ENCODE assay signal across 8 cellular contexts in the genomic region with DNA sequence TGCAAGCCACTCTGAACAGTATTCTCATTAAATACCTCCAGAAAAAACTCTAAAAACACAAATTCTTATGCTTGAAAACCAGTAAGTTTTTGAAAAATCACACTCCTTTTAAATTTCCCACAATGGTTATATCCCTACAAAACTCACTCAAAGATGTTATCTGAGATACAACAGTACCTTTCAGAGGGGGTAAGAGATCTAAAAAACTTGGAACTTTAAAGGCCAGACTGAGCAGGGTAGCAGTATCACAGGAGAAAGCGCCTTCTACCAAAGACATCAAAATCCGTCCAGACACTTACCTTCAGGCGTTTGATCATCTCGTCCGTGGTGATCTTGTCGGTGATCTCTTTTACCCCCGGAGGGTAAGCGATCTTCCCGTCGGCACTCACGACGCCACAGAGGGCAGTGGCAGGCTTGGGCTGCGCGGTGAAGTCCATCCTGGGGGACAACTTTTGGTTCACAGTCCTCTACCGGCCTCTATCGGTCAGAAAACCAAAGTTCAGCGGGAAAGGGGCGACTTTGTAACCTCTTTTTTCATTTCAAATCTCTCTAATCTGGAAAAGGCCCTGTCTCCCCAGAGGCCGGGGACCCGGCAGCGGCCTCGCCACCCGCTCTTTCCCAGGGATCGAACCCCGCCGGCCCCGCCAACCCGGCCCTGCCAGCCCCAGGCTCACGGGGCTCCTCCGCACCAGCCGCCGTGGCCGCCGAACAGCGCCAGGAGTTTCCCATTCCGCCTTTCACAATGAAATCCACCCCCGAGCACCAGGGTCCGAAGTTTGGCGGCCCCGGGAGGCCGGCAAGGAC. TPM values are rescaled to one million over a fixed set of nuclear protein-coding genes. Genes with fewer than 3 reads are reported as not detected.
A peak's percentile ranks its signal among the peaks of the same experiment; 100 is the strongest.
DNase-seq lines count a peak whose midpoint lies in the region; ATAC-seq and TF ChIP-seq lines count a peak whose summit lies in the region.

No MANE protein-coding gene starts in this region.

- DNase-seq in GDM1 (lab: John Stamatoyannopoulos, UW) (peak; percentile 64), NCI-H146 (lab: John Stamatoyannopoulos, UW) (peak; percentile 78), T-helper 17 cell (peak; percentile 45 to 51 (median 46)), anterior cingulate cortex (lab: John Stamatoyannopoulos, UW) (peak in 57 of 58 donors; percentile 17 to 84 (median 63)), right atrium auricular region (ENCODE audit: low spot score) (peak; percentile 79), progenitor cell of endocrine pancreas (ENCODE audit: low spot score, unreplicated experiment) (peak; percentile 59), upper lobe of right lung (peak; percentile 85)

- peak overlapping the region; percentile 88 for H3K27ac Mint-ChIP-seq in T-helper 17 cell
- H3K27ac Mint-ChIP-seq in progenitor cell of endocrine pancreas = peak overlapping the region; percentile 97

- H3K36me3 ChIP-seq in right atrium auricular region = peaks cover 12% of the 10 kb centered on the region
- H3K36me3 ChIP-seq in upper lobe of right lung = peaks cover 28% of the 10 kb centered on the region

- peaks cover 0 to 23% of the 10 kb centered on the region in 2 donors for H3K4me1 ChIP-seq in right atrium auricular region
- H3K4me1 ChIP-seq in upper lobe of right lung = peaks cover 22% of the 10 kb centered on the region

- H3K4me3 Mint-ChIP-seq in T-helper 17 cell (peak overlapping the region; percentile 87), progenitor cell of endocrine pancreas (ENCODE audit: low read depth) (peak overlapping the region; percentile 87)

- H3K27me3 Mint-ChIP-seq in T-helper 17 cell (no peaks in the 10 kb centered on the region), progenitor cell of endocrine pancreas (no peaks in the 10 kb centered on the region)

- no peaks in the 10 kb centered on the region for H3K9me3 Mint-ChIP-seq in progenitor cell of endocrine pancreas (ENCODE audit: low read depth)

- H3K27ac ChIP-seq in right atrium auricular region = peak overlapping the region; percentile 93 to 94
- peak overlapping the region; percentile 92 for H3K27ac ChIP-seq in upper lobe of right lung

- intact Hi-C loops in upper lobe of right lung (cut with DNase I) = no loop called here

- H3K4me3 ChIP-seq in right atrium auricular region (peak overlapping the region; percentile 75 to 91), upper lobe of right lung (peak overlapping the region; percentile 65)

- TF ChIP-seq CTCF in right atrium auricular region (IDR thresholded peaks at IDR 0.05) (peak; percentile 82 to 94), progenitor cell of endocrine pancreas (IDR thresholded peaks at IDR 0.05; ENCODE audit: unreplicated experiment) (peak; percentile 79), upper lobe of right lung (IDR thresholded peaks at IDR 0.05) (peak; percentile 85)

- H3K9me3 ChIP-seq in T-helper 17 cell (ENCODE audit: control insufficient read depth, low read length, poor library complexity, severe bottlenecking) = no peaks in the 10 kb centered on the region
- H3K9me3 ChIP-seq in right atrium auricular region = no peaks in the 10 kb centered on the region
- no peaks in the 10 kb centered on the region for H3K9me3 ChIP-seq in upper lobe of right lung

- no peaks in the 10 kb centered on the region for H3K27me3 ChIP-seq in right atrium auricular region
- no peaks in the 10 kb centered on the region for H3K27me3 ChIP-seq in upper lobe of right lung

- H3K4me1 Mint-ChIP-seq in T-helper 17 cell = peaks cover 29% of the 10 kb centered on the region
- H3K4me1 Mint-ChIP-seq in progenitor cell of endocrine pancreas (ENCODE audit: low read depth) = peaks cover 24% of the 10 kb centered on the region

- ATAC-seq in HG02798 (IDR thresholded peaks at IDR 0.05; ENCODE audit: poor library complexity, unreplicated experiment) (peak; percentile 39), T-helper 17 cell (peak; percentile 22), upper lobe of right lung (peak; percentile 78)

- H3K36me3 Mint-ChIP-seq in T-helper 17 cell (ENCODE audit: low read depth) (peaks cover 2% of the 10 kb centered on the region), progenitor cell of endocrine pancreas (ENCODE audit: insufficient read depth) (peaks cover 21% of the 10 kb centered on the region)

RNA-seq across cellular contexts. Expression of a gene that starts 1.4 kb away (rescaled TPM):
- 100 to 1,000 TPM; 102 to 109 TPM for total RNA-seq in T-helper 17 cell
- total RNA-seq in right atrium auricular region = 10 to 100 TPM; 29.5 to 30.3 TPM
- total RNA-seq in progenitor cell of endocrine pancreas = 87.5 and 91.1 TPM in 2 replicates
- total RNA-seq in upper lobe of right lung = 83.7 TPM

Comparison
In these comparisons a context has a peak if more than half of its experiments do, and no peak if none do; other contexts are left out.
1. Peak in every context shown above with its lines: DNase-seq, ATAC-seq, H3K4me3 ChIP-seq and H3K27ac ChIP-seq.
2. ATAC-seq: peak in every context shown above with its lines; median percentile 78 in upper lobe of right lung; 39 in HG02798; 22 in T-helper 17 cell.